In genomic region chr10:34320265-34320664, GRCh38 we compare ENCODE assay signal across 1 cellular context.
TF ChIP-seq lines count a peak whose summit lies in the region.

No MANE protein-coding gene starts in this region.

TF ChIP-seq in HEK293, 187 proteins besides CTCF, POLR2A, EP300 and RAD21 (continued from another document and continues in another):
- no peak for TF ChIP-seq KLF17 (tag by site-specific recombination; IDR thresholded peaks at IDR 0.05)
- 0 out of 2 replicates have a peak, but pooled peaks have one; percentile 20 for TF ChIP-seq ZNF146 (tag by site-specific recombination; IDR thresholded peaks at IDR 0.05)
- no peak for TF ChIP-seq REPIN1 (tag by site-specific recombination; IDR thresholded peaks at IDR 0.05; ENCODE audit: low read depth)
- no peak for TF ChIP-seq ZNF701 (tag by site-specific recombination; IDR thresholded peaks at IDR 0.05)
- TF ChIP-seq ZNF843 (tag by site-specific recombination; IDR thresholded peaks at IDR 0.05) = peak; percentile 97
- TF ChIP-seq ZNF610 (tag by site-specific recombination; IDR thresholded peaks at IDR 0.05; ENCODE audit: borderline replicate concordance) = no peak
- 0 out of 2 replicates have a peak, but pooled peaks have one; percentile 44 for TF ChIP-seq ZNF664 (tag by site-specific recombination; IDR thresholded peaks at IDR 0.05)
- TF ChIP-seq ZNF175 (tag by site-specific recombination; IDR thresholded peaks at IDR 0.05) = no peak
- no peak for TF ChIP-seq ZNF518A (tag by site-specific recombination; conservative IDR thresholded peaks at IDR 0.05; ENCODE audit: low read depth)
- peak; percentile 85 for TF ChIP-seq ZBTB17 (tag by site-specific recombination; IDR thresholded peaks at IDR 0.05)
- TF ChIP-seq TCF7L2 (IDR thresholded peaks at IDR 0.05; ENCODE audit: borderline replicate concordance, low read depth, low read length) = peak; percentile 34; the same call in 1 of the 2 replicates
- peak; percentile 98 for TF ChIP-seq ZNF366 (tag by site-specific recombination; conservative IDR thresholded peaks at IDR 0.05)
- peak; percentile 48; the same call in 1 of the 2 replicates for TF ChIP-seq ATF2 (tag by site-specific recombination; IDR thresholded peaks at IDR 0.05; ENCODE audit: low read depth)
- TF ChIP-seq ZNF488 (tag by site-specific recombination; IDR thresholded peaks at IDR 0.05) = 0 out of 2 replicates have a peak, but pooled peaks have one; percentile 31
- TF ChIP-seq ZNF830 (tag by site-specific recombination; IDR thresholded peaks at IDR 0.05; ENCODE audit: low read depth) = no peak
- TF ChIP-seq ZNF692 (tag by site-specific recombination; IDR thresholded peaks at IDR 0.05) = 0 out of 2 replicates have a peak, but pooled peaks have one; percentile 32
- no peak for TF ChIP-seq REST (tag by site-specific recombination; IDR thresholded peaks at IDR 0.05)
- peak; percentile 99 for TF ChIP-seq PRDM6 (tag by site-specific recombination; IDR thresholded peaks at IDR 0.05)
- TF ChIP-seq GLIS1 (tag by site-specific recombination; IDR thresholded peaks at IDR 0.05) = 0 out of 2 replicates have a peak, but pooled peaks have one; percentile 35
- peak; percentile 62; the same call in 1 of the 2 replicates for TF ChIP-seq SCRT1 (tag by site-specific recombination; IDR thresholded peaks at IDR 0.05; ENCODE audit: borderline replicate concordance)
- peak; percentile 78; the same call in 1 of the 2 replicates for TF ChIP-seq ZNF2 (tag by site-specific recombination; IDR thresholded peaks at IDR 0.05)
- no peak for TF ChIP-seq ZNF202 (tag by site-specific recombination; IDR thresholded peaks at IDR 0.05; ENCODE audit: borderline replicate concordance)
- no peak for TF ChIP-seq KLF9 (tag by site-specific recombination; IDR thresholded peaks at IDR 0.05; ENCODE audit: low read depth)
- TF ChIP-seq ZFP37 (tag by site-specific recombination; IDR thresholded peaks at IDR 0.05) = no peak
- no peak for TF ChIP-seq ZNF266 (tag by site-specific recombination; IDR thresholded peaks at IDR 0.05; ENCODE audit: low read depth)
- no peak for TF ChIP-seq ZNF426 (tag by site-specific recombination; IDR thresholded peaks at IDR 0.05)
- TF ChIP-seq BCL6B (tag by site-specific recombination; IDR thresholded peaks at IDR 0.05) = peak; percentile 80
- TF ChIP-seq ZBTB1 (tag by site-specific recombination; IDR thresholded peaks at IDR 0.05) = 0 out of 2 replicates have a peak, but pooled peaks have one; percentile 22
- TF ChIP-seq SALL2 (tag by site-specific recombination; IDR thresholded peaks at IDR 0.05; ENCODE audit: borderline replicate concordance) = no peak
- TF ChIP-seq ZBTB8A (tag by site-specific recombination; IDR thresholded peaks at IDR 0.05) = peak; percentile 53
- peak; percentile 21; the same call in 1 of the 2 replicates for TF ChIP-seq ZNF211 (tag by site-specific recombination; IDR thresholded peaks at IDR 0.05; ENCODE audit: low read depth)
- peak; percentile 94 for TF ChIP-seq TSHZ1 (tag by site-specific recombination; IDR thresholded peaks at IDR 0.05; ENCODE audit: borderline replicate concordance)
- TF ChIP-seq ZNF639 (tag by site-specific recombination; IDR thresholded peaks at IDR 0.05) = peak; percentile 73; the same call in 1 of the 2 replicates
